3 cellular contexts compared by ENCODE assay signal in the genomic region with DNA sequence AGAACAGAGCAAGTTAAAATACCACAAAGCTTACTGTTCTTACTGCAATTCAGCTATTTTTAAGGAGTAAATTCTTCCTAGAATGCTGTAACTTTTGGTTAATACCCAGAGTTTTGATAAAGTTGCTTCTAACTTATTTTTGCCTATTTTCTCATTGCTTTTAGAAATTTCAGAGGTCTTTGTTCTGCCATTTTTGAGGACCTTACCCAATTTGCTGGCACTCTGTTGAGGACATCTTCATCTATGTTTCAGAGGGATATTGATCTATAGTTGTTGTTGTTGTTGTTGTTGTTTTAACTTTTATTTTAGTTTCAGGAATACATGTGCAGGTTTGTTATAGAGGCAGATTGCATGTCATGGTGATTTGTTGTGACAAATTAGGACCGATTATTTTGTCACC.
TF ChIP-seq lines count a peak whose summit lies in the region.

No MANE protein-coding gene starts in this region.

TF ChIP-seq in A549, 52 proteins besides CTCF, POLR2A, EP300 and RAD21 (continued from another document):
- no peak for TF ChIP-seq BCL3 (IDR thresholded peaks at IDR 0.05)

TF ChIP-seq in HEK293, 187 proteins besides CTCF, POLR2A, EP300 and RAD21:
- TF ChIP-seq ZNF214 (tag by site-specific recombination; IDR thresholded peaks at IDR 0.05; ENCODE audit: borderline replicate concordance) (peak; percentile 56; the same call in 1 of the 2 replicates), ZNF549 (tag by site-specific recombination; IDR thresholded peaks at IDR 0.05) (no peak), ZNF302 (tag by site-specific recombination; IDR thresholded peaks at IDR 0.05; ENCODE audit: low read depth) (no peak), RBAK (tag by site-specific recombination; IDR thresholded peaks at IDR 0.05) (no peak), REPIN1 (tag by site-specific recombination; IDR thresholded peaks at IDR 0.05; ENCODE audit: low read depth) (no peak)
- TF ChIP-seq, protein P1, sequence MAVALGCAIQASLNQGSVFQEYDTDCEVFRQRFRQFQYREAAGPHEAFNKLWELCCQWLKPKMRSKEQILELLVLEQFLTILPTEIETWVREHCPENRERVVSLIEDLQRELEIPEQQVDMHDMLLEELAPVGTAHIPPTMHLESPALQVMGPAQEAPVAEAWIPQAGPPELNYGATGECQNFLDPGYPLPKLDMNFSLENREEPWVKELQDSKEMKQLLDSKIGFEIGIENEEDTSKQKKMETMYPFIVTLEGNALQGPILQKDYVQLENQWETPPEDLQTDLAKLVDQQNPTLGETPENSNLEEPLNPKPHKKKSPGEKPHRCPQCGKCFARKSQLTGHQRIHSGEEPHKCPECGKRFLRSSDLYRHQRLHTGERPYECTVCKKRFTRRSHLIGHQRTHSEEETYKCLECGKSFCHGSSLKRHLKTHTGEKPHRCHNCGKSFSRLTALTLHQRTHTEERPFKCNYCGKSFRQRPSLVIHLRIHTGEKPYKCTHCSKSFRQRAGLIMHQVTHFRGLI (tag by site-specific recombination; IDR thresholded peaks at IDR 0.05): no peak

TF ChIP-seq in GM12878, 131 proteins besides CTCF, POLR2A, EP300 and RAD21 (continued from another document):
- TF ChIP-seq NFXL1 (IDR thresholded peaks at IDR 0.05; ENCODE audit: borderline replicate concordance) (peak; percentile 64; the same call in 1 of the 2 replicates), SUPT20H (IDR thresholded peaks at IDR 0.05; ENCODE audit: borderline replicate concordance, control insufficient read depth, low read depth, low read length) (no peak)
TF ChIP-seq in GM12878: peak in this region for 1.
